In the genomic region with DNA sequence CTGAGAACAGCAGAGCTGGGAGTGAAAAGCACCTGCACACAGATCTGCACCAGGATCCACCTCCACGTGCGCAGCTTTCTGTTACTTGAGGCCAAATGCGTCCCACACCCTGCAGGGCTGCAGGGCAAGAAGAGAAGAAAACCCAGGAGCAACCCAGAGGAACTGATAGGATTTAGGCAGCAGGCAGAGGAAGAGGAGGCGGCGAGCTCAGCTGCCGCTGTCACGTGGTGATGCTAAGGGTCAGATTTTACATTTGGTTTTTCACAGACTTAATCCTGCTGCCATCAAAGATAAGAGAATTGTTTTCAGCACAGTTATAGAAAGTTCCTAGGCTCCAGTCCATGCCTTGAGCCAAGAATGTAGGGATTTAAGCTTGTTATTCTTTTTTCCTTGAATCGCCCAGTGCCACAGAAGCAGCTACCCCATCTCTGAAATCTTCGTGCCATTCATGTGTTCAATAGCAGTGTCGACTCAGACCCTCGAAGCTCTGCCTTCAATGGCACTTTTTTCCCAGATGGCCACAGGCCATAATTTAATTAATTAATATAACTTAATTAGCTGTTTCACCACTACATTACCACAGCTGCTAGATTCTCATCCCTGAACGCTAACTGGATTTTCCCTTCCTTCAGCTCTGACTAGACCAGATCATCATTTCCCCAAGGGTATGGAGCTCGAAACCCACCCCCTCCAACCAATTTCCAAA, we compare ENCODE assay signal across 1 cellular context.
TF ChIP-seq lines count a peak whose summit lies in the region.

No MANE protein-coding gene starts in this region.

TF ChIP-seq in K562, 482 proteins besides CTCF, POLR2A, EP300 and RAD21:
- TF ChIP-seq MCM7 (IDR thresholded peaks at IDR 0.05) (no peak), NFIC (IDR thresholded peaks at IDR 0.05) (no peak), RAD51 (IDR thresholded peaks at IDR 0.05; ENCODE audit: borderline replicate concordance, low read depth) (peak; percentile 54; the same call in 1 of the 2 replicates), STAT5B (CRISPR knock-in tag; IDR thresholded peaks at IDR 0.05) (no peak), KDM1A (IDR thresholded peaks at IDR 0.05) (0 out of 4 replicates have a peak, but pooled peaks of 1 of the 2 experiments have one; percentile 8), MBD2 (IDR thresholded peaks at IDR 0.05; ENCODE audit: borderline replicate concordance, low read depth) (no peak)
- TF ChIP-seq, protein P1, sequence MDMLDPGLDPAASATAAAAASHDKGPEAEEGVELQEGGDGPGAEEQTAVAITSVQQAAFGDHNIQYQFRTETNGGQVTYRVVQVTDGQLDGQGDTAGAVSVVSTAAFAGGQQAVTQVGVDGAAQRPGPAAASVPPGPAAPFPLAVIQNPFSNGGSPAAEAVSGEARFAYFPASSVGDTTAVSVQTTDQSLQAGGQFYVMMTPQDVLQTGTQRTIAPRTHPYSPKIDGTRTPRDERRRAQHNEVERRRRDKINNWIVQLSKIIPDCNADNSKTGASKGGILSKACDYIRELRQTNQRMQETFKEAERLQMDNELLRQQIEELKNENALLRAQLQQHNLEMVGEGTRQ (CRISPR knock-in tag; IDR thresholded peaks at IDR 0.05), result peak; percentile 67
- TF ChIP-seq, protein P2, sequence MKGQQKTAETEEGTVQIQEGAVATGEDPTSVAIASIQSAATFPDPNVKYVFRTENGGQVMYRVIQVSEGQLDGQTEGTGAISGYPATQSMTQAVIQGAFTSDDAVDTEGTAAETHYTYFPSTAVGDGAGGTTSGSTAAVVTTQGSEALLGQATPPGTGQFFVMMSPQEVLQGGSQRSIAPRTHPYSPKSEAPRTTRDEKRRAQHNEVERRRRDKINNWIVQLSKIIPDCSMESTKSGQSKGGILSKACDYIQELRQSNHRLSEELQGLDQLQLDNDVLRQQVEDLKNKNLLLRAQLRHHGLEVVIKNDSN (CRISPR knock-in tag; IDR thresholded peaks at IDR 0.05), result peak; percentile 56; the same call in 1 of the 2 replicates
- TF ChIP-seq, protein P3, sequence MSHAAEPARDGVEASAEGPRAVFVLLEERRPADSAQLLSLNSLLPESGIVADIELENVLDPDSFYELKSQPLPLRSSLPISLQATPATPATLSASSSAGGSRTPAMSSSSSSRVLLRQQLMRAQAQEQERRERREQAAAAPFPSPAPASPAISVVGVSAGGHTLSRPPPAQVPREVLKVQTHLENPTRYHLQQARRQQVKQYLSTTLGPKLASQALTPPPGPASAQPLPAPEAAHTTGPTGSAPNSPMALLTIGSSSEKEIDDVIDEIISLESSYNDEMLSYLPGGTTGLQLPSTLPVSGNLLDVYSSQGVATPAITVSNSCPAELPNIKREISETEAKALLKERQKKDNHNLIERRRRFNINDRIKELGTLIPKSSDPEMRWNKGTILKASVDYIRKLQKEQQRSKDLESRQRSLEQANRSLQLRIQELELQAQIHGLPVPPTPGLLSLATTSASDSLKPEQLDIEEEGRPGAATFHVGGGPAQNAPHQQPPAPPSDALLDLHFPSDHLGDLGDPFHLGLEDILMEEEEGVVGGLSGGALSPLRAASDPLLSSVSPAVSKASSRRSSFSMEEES (CRISPR knock-in tag; IDR thresholded peaks at IDR 0.05), result peak; percentile 16; the same call in 1 of the 2 replicates
- TF ChIP-seq, protein P4, sequence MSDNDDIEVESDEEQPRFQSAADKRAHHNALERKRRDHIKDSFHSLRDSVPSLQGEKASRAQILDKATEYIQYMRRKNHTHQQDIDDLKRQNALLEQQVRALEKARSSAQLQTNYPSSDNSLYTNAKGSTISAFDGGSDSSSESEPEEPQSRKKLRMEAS (CRISPR knock-in tag; IDR thresholded peaks at IDR 0.05), result peak; percentile 35; the same call in 1 of the 2 replicates
